1 cellular context compared by ENCODE assay signal in genomic region chr5:135434591-135435466, GRCh38.
TF ChIP-seq lines count a peak whose summit lies in the region.

No MANE protein-coding gene starts in this region.

TF ChIP-seq in HepG2, 621 proteins besides CTCF, POLR2A, EP300 and RAD21 (continued from another document and continues in another):
- TF ChIP-seq RERE (CRISPR knock-in tag; IDR thresholded peaks at IDR 0.05; ENCODE audit: low read depth) (no peak), ELK4 (CRISPR knock-in tag; IDR thresholded peaks at IDR 0.05; ENCODE audit: borderline replicate concordance) (no peak), HIC2 (CRISPR knock-in tag; IDR thresholded peaks at IDR 0.05; ENCODE audit: low read depth) (0 out of 2 replicates have a peak, but pooled peaks have one; percentile 6), CHD4 (IDR thresholded peaks at IDR 0.05; ENCODE audit: borderline replicate concordance, low read length) (no peak), ASH2L (IDR thresholded peaks at IDR 0.05; ENCODE audit: insufficient read length, low read depth, low read length) (peak; percentile 16), ATRX (CRISPR knock-in tag; IDR thresholded peaks at IDR 0.05; ENCODE audit: borderline replicate concordance) (no peak), ZNF740 (CRISPR knock-in tag; IDR thresholded peaks at IDR 0.05) (no peak), ZFAT (CRISPR knock-in tag; conservative IDR thresholded peaks at IDR 0.05) (no peak), ZBTB46 (CRISPR knock-in tag; IDR thresholded peaks at IDR 0.05; ENCODE audit: borderline replicate concordance) (no peak), ZNF260 (CRISPR knock-in tag; IDR thresholded peaks at IDR 0.05; ENCODE audit: borderline replicate concordance, low read depth) (no peak), ARNT (IDR thresholded peaks at IDR 0.05) (no peak), TIGD3 (CRISPR knock-in tag; IDR thresholded peaks at IDR 0.05; ENCODE audit: borderline replicate concordance) (no peak), SP4 (CRISPR knock-in tag; IDR thresholded peaks at IDR 0.05) (0 out of 2 replicates have a peak, but pooled peaks have one; percentile 18), DPF2 (CRISPR knock-in tag; IDR thresholded peaks at IDR 0.05; ENCODE audit: borderline replicate concordance, low read depth) (no peak), TFAP4 (IDR thresholded peaks at IDR 0.05; ENCODE audit: borderline replicate concordance, low read depth) (peak; percentile 42; the same call in 1 of the 2 replicates), ZNF788 (CRISPR knock-in tag; IDR thresholded peaks at IDR 0.05; ENCODE audit: borderline replicate concordance) (no peak), ZNF496 (CRISPR knock-in tag; IDR thresholded peaks at IDR 0.05; ENCODE audit: insufficient replicate concordance) (no peak), ZBTB14 (CRISPR knock-in tag; IDR thresholded peaks at IDR 0.05) (no peak), HOXA7 (CRISPR knock-in tag; IDR thresholded peaks at IDR 0.05) (no peak), SP140L (CRISPR knock-in tag; IDR thresholded peaks at IDR 0.05; ENCODE audit: borderline replicate concordance) (no peak), KDM5A (IDR thresholded peaks at IDR 0.05; ENCODE audit: borderline replicate concordance, low read length) (no peak), HNF4G (IDR thresholded peaks at IDR 0.05; ENCODE audit: borderline replicate concordance, low read depth, low read length) (peak; percentile 38; the same call in 1 of the 2 replicates), HNF4G (CRISPR knock-in tag; IDR thresholded peaks at IDR 0.05; ENCODE audit: borderline replicate concordance, low read depth) (no peak), PRDM10 (CRISPR knock-in tag; IDR thresholded peaks at IDR 0.05; ENCODE audit: low read depth) (no peak), ZNF142 (CRISPR knock-in tag; IDR thresholded peaks at IDR 0.05) (no peak)
